In the genomic region with DNA sequence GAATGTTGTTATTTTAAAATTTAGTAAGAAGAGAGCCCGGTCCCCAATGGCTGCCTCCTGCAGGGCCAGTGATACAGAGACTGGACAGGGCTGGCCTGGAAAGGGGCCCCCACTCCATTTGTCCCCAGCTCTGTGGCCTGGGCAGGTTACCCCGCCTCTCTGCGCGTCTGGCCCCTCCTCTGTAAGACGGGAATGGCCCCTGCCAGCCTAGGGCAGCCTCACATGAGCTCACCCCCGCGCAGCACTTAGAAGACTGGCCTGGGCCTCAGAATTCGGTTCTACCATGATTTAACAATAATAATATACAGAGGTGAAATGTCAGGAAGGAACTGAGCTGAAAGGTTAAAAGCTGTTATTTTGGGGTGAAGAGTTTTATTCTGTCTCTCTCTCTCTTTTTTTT, we compare ENCODE assay signal across 16 cellular contexts. TPM values are rescaled to one million over a fixed set of nuclear protein-coding genes. Genes with fewer than 3 reads are reported as not detected.
DNase-seq lines count a peak whose midpoint lies in the region; ATAC-seq and TF ChIP-seq lines count a peak whose summit lies in the region.
"Had no signal": no experiment of that assay in that cellular context is flagged by ENCODE, and none has a peak within 500 bp of the region (broad histone marks: within the 10 kb centered on the region; RNA-seq: fewer than 3 reads in every experiment).

No MANE protein-coding gene starts in this region.

- no peaks in the 10 kb centered on the region for H3K9me3 ChIP-seq in A673 (ENCODE audit: low read depth, low read length, poor library complexity, severe bottlenecking)

- no peaks in the 10 kb centered on the region for H3K36me3 ChIP-seq in A673 (ENCODE audit: insufficient read depth, low read length, poor library complexity, severe bottlenecking)

- BruUV-seq in A673 (replicated peaks; lab: Mats Ljungman, UMichigan) = no TSS peak

- H3K4me3 Mint-ChIP-seq in activated CD4-positive, alpha-beta T cell treated with anti-CD3 and anti-CD28 coated beads for 36 hours = peak overlapping the region; percentile 91
- peak overlapping the region; percentile 91 for H3K4me3 Mint-ChIP-seq in activated T-helper 17 cell treated with anti-CD3 and anti-CD28 coated beads, Interleukin-2, amount 50 U/mL, for 72 hours
- H3K4me3 Mint-ChIP-seq in naive thymus-derived CD8-positive, alpha-beta T cell = peak overlapping the region; percentile 83 to 92 (median 88)
- H3K4me3 Mint-ChIP-seq in osteocyte (ENCODE audit: unreplicated experiment) = no peak overlapping the region

- intact Hi-C loops in activated CD4-positive, alpha-beta T cell treated with anti-CD3 and anti-CD28 coated beads for 36 hours (cut with DNase I, micrococcal nuclease) = loop anchor here (5.0 kb wide), 3 partner anchors 36 to 206 kb away; a partner anchor contains a TSS
- intact Hi-C loops in A673 (cut with micrococcal nuclease; ENCODE audit: unreplicated experiment) = no loop called here

- H3K27ac Mint-ChIP-seq in activated CD4-positive, alpha-beta T cell treated with anti-CD3 and anti-CD28 coated beads for 36 hours = peak overlapping the region; percentile 92
- peak overlapping the region; percentile 95 for H3K27ac Mint-ChIP-seq in activated T-helper 17 cell treated with anti-CD3 and anti-CD28 coated beads, Interleukin-2, amount 50 U/mL, for 72 hours
- peak overlapping the region in 7 of 10 donors; percentile 88 to 96 (median 95) for H3K27ac Mint-ChIP-seq in naive thymus-derived CD8-positive, alpha-beta T cell
- no peak overlapping the region for H3K27ac Mint-ChIP-seq in osteocyte (ENCODE audit: unreplicated experiment)

- peak overlapping the region; percentile 83 for H3K4me3 ChIP-seq in GM08714 (ENCODE audit: low read length)
- H3K4me3 ChIP-seq in A673 (ENCODE audit: low read depth, low read length, poor library complexity, severe bottlenecking) = no peak overlapping the region

- H3K4me1 Mint-ChIP-seq in activated CD4-positive, alpha-beta T cell treated with anti-CD3 and anti-CD28 coated beads for 36 hours = peaks cover 36% of the 10 kb centered on the region
- peaks cover 15% of the 10 kb centered on the region for H3K4me1 Mint-ChIP-seq in activated T-helper 17 cell treated with anti-CD3 and anti-CD28 coated beads, Interleukin-2, amount 50 U/mL, for 72 hours
- H3K4me1 Mint-ChIP-seq in naive thymus-derived CD8-positive, alpha-beta T cell = peaks cover 16 to 76% (median 59%) of the 10 kb centered on the region in 4 donors
- H3K4me1 Mint-ChIP-seq in osteocyte (ENCODE audit: unreplicated experiment) = peaks cover 12% of the 10 kb centered on the region

- H3K27me3 Mint-ChIP-seq in activated CD4-positive, alpha-beta T cell treated with anti-CD3 and anti-CD28 coated beads for 36 hours = no peaks in the 10 kb centered on the region
- no peaks in the 10 kb centered on the region for H3K27me3 Mint-ChIP-seq in activated T-helper 17 cell treated with anti-CD3 and anti-CD28 coated beads, Interleukin-2, amount 50 U/mL, for 72 hours
- H3K27me3 Mint-ChIP-seq in naive thymus-derived CD8-positive, alpha-beta T cell = no peaks in the 10 kb centered on the region
- no peaks in the 10 kb centered on the region for H3K27me3 Mint-ChIP-seq in osteocyte (ENCODE audit: unreplicated experiment)

- no peak for DNase-seq in activated CD4-positive, alpha-beta T cell treated with anti-CD3 and anti-CD28 coated beads for 36 hours
- no peak for DNase-seq in activated CD4-positive, alpha-beta T cell treated with anti-CD3 and anti-CD28 coated beads for 1 hour
- DNase-seq in naive thymus-derived CD8-positive, alpha-beta T cell = no peak
- DNase-seq in NCI-H146 treated with DMSO at 0.1 percent for 48 hours (lab: John Stamatoyannopoulos, UW; ENCODE audit: unreplicated experiment) (no peak), osteocyte (ENCODE audit: extremely low spot score, unreplicated experiment) (no peak), A673 (ENCODE audit: low spot score) (no peak)
- DNase-seq: effector CD4-positive, alpha-beta T cell; Kasumi-1; NCI-H1694 treated with DMSO at 0.1 percent for 48 hours; NCI-H774; occipital lobe; substantia nigra had no signal

- H3K36me3 Mint-ChIP-seq in activated CD4-positive, alpha-beta T cell treated with anti-CD3 and anti-CD28 coated beads for 36 hours (ENCODE audit: low read depth) = peaks cover 18% of the 10 kb centered on the region
- H3K36me3 Mint-ChIP-seq in activated T-helper 17 cell treated with anti-CD3 and anti-CD28 coated beads, Interleukin-2, amount 50 U/mL, for 72 hours (ENCODE audit: low read depth) = peaks cover 46% of the 10 kb centered on the region
- H3K36me3 Mint-ChIP-seq in naive thymus-derived CD8-positive, alpha-beta T cell = peaks cover 0 to 35% (median 7%) of the 10 kb centered on the region in 3 donors
- no peaks in the 10 kb centered on the region for H3K36me3 Mint-ChIP-seq in osteocyte (ENCODE audit: unreplicated experiment)

- no peaks in the 10 kb centered on the region for H3K9me3 Mint-ChIP-seq in activated CD4-positive, alpha-beta T cell treated with anti-CD3 and anti-CD28 coated beads for 36 hours (ENCODE audit: low read depth)
- H3K9me3 Mint-ChIP-seq in activated T-helper 17 cell treated with anti-CD3 and anti-CD28 coated beads, Interleukin-2, amount 50 U/mL, for 72 hours = no peaks in the 10 kb centered on the region
- no peaks in the 10 kb centered on the region for H3K9me3 Mint-ChIP-seq in naive thymus-derived CD8-positive, alpha-beta T cell
- H3K9me3 Mint-ChIP-seq in osteocyte (ENCODE audit: unreplicated experiment) = no peaks in the 10 kb centered on the region

- ATAC-seq in activated CD4-positive, alpha-beta T cell treated with anti-CD3 and anti-CD28 coated beads for 36 hours = no peak
- ATAC-seq in activated T-helper 17 cell treated with anti-CD3 and anti-CD28 coated beads, Interleukin-2, amount 50 U/mL, for 72 hours (replicated peaks) = no peak
- ATAC-seq in naive thymus-derived CD8-positive, alpha-beta T cell = no peak

- H3K27ac ChIP-seq in A673 (ENCODE audit: low read depth, low read length, poor library complexity, severe bottlenecking) = no peak overlapping the region
- H3K27ac ChIP-seq: HL-60 had no signal

- no peak for TF ChIP-seq CTCF in osteocyte (IDR thresholded peaks at IDR 0.05)
- no peak for TF ChIP-seq CTCF in A673 (conservative IDR thresholded peaks at IDR 0.05; ENCODE audit: low read depth, low read length)

- CTCF ChIA-PET in activated CD4-positive, alpha-beta T cell treated with anti-CD3 and anti-CD28 coated beads for 36 hours (lab: Charles Lee) = interaction anchor here (0.7 to 1.8 kb wide), 2 partner anchors 11 to 14 kb away, joined by 3 to 5 read pairs; no protein-coding TSS in a partner anchor
- CTCF ChIA-PET in A673 (lab: Charles Lee) = interaction anchor here (0.7 kb wide), 2 partner anchors 48 to 369 kb away, joined by 5 to 7 read pairs; no protein-coding TSS in a partner anchor

- H3K4me1 ChIP-seq in A673 (ENCODE audit: insufficient read depth, low read length, poor library complexity, severe bottlenecking) = peaks cover 8% of the 10 kb centered on the region

- H3K27me3 ChIP-seq in A673 (replicated peaks; ENCODE audit: insufficient read depth, low read depth, low read length, poor library complexity) = no peaks in the 10 kb centered on the region

- POLR2A ChIA-PET in activated CD4-positive, alpha-beta T cell treated with anti-CD3 and anti-CD28 coated beads for 36 hours (lab: Charles Lee) = interaction anchor here (1.2 kb wide), 1 partner anchor 35 kb away, joined by 5 read pairs; no protein-coding TSS in a partner anchor
- POLR2A ChIA-PET in naive thymus-derived CD8-positive, alpha-beta T cell (lab: Charles Lee) = interaction anchor here (0.6 to 1.0 kb wide), 4 partner anchors 12 to 346 kb away, joined by 3 to 4 read pairs (median 3); no protein-coding TSS in a partner anchor
- POLR2A ChIA-PET in A673 (lab: Charles Lee; ENCODE audit: low non-redundant PET) = no interaction called here

RNA-seq across cellular contexts. Expression of a gene that starts 1.3 kb away (rescaled TPM):
- 10 to 100 TPM; 45.9 to 47.4 TPM for total RNA-seq in activated CD4-positive, alpha-beta T cell treated with anti-CD3 and anti-CD28 coated beads for 36 hours
- 10 to 100 TPM; 68.3 to 72.6 TPM for total RNA-seq in activated T-helper 17 cell treated with anti-CD3 and anti-CD28 coated beads, Interleukin-2, amount 50 U/mL, for 72 hours
- 10 to 100 TPM; 24.3 to 27.4 TPM for total RNA-seq in naive thymus-derived CD8-positive, alpha-beta T cell
- 100 to 1,000 TPM in 1 of 3 donors, 10 to 100 TPM in 2; 30.6 to 113 (median 38.7) TPM for polyA plus RNA-seq in naive thymus-derived CD8-positive, alpha-beta T cell
- total RNA-seq in osteocyte (2.7 and 3.0 TPM in 2 replicates), A673 (2021) (2.5 and 3.2 TPM in 2 replicates)

RNA-seq across cellular contexts. Expression of a gene that starts 18.7 kb away (rescaled TPM):
- 1 to 10 TPM; 5.2 to 7.3 TPM for total RNA-seq in activated CD4-positive, alpha-beta T cell treated with anti-CD3 and anti-CD28 coated beads for 36 hours
- total RNA-seq in activated T-helper 17 cell treated with anti-CD3 and anti-CD28 coated beads, Interleukin-2, amount 50 U/mL, for 72 hours = 10 to 100 TPM; 20.6 to 33.0 TPM
- total RNA-seq in naive thymus-derived CD8-positive, alpha-beta T cell = under 1 TPM in 1 of 2 experiments, not detected in 1; 0.55 TPM
- polyA plus RNA-seq in naive thymus-derived CD8-positive, alpha-beta T cell = 1 to 10 TPM in 1 of 3 donors, not detected in 2; 3.2 TPM
- total RNA-seq in osteocyte = not detected in 2 replicates
- not detected in 2 replicates for total RNA-seq in A673 (2021)
- total RNA-seq: lung microvascular endothelial cell, occipital lobe had no signal

RNA-seq across cellular contexts. Expression of a gene that starts 37.7 kb away (rescaled TPM):
- 10 to 100 TPM; 19.0 to 24.5 TPM for total RNA-seq in activated CD4-positive, alpha-beta T cell treated with anti-CD3 and anti-CD28 coated beads for 36 hours
- total RNA-seq in activated T-helper 17 cell treated with anti-CD3 and anti-CD28 coated beads, Interleukin-2, amount 50 U/mL, for 72 hours = 10 to 100 TPM; 20.4 to 32.5 TPM
- 10 to 100 TPM; 22.2 to 24.3 TPM for total RNA-seq in naive thymus-derived CD8-positive, alpha-beta T cell
- 10 to 100 TPM in 1 of 3 donors, 1 to 10 TPM in 2; 7.0 to 10.1 (median 8.4) TPM for polyA plus RNA-seq in naive thymus-derived CD8-positive, alpha-beta T cell
- total RNA-seq in osteocyte (9.9 and 13.0 TPM in 2 replicates), A673 (2021) (4.5 and 6.6 TPM in 2 replicates)

RNA-seq across cellular contexts. Expression of a gene that starts 57.4 kb away (rescaled TPM):
- total RNA-seq in activated CD4-positive, alpha-beta T cell treated with anti-CD3 and anti-CD28 coated beads for 36 hours = 10 to 100 TPM; 27.0 to 28.2 TPM
- total RNA-seq in activated T-helper 17 cell treated with anti-CD3 and anti-CD28 coated beads, Interleukin-2, amount 50 U/mL, for 72 hours = 10 to 100 TPM; 30.7 to 51.8 TPM
- total RNA-seq in naive thymus-derived CD8-positive, alpha-beta T cell = 10 to 100 TPM in 1 of 2 experiments, 1 to 10 TPM in 1; 9.6 to 11.0 TPM
- polyA plus RNA-seq in naive thymus-derived CD8-positive, alpha-beta T cell = 1 to 10 TPM; 5.2 to 7.1 (median 6.0) TPM
- total RNA-seq in osteocyte (2.8 TPM in 2 replicates), A673 (2021) (3.1 and 4.7 TPM in 2 replicates)
